In the genomic region with DNA sequence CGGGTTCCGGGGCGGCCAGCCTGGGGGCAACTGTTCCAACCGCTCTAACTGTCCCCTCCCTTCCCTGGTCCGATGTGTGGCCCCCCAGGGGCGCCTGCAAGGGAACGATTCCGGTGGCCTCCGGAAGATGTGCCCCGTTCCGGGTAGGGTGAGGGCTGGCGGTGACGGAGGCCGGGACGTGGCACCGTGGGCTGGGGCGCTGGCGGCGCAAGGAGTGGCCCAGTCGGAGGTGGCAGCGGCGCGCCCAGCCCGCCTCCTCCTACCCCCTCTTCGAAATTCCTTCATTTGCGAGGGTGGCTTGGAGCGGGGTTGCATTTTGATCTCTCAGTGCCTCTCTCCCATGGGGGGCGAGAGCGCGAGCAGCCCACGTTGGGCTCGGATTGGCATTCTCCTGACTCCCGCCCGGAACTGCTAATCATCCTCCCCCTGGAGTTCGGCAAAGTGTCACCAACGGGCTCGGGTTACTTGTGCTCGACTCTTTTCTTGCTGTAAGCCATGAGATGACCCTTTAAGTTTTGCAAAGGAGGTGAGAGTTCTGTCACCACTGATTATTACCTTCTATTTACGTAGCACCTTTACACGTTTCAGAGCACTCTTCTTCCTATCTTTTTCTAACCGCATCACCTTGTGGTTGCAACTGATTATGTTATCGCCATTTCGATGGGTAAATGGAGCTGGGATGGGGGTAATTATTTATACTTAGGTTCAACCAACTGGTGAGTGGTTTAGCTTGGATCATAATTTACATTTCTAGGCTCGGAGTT, we compare ENCODE assay signal across 8 cellular contexts. TPM values are rescaled to one million over a fixed set of nuclear protein-coding genes. Genes with fewer than 3 reads are reported as not detected.
A peak's percentile ranks its signal among the peaks of the same experiment; 100 is the strongest.
DNase-seq lines count a peak whose midpoint lies in the region; ATAC-seq and TF ChIP-seq lines count a peak whose summit lies in the region.

No MANE protein-coding gene starts in this region.

- ATAC-seq in GM18508 (IDR thresholded peaks at IDR 0.05; ENCODE audit: insufficient read depth, unreplicated experiment) (peak; percentile 24), HG03060 (IDR thresholded peaks at IDR 0.05; ENCODE audit: low read depth, unreplicated experiment) (peak; percentile 27)

- H3K4me3 ChIP-seq in epithelial cell of esophagus (ENCODE audit: low read length) = peak overlapping the region; percentile 94

- DNase-seq in NCI-H69 (lab: John Stamatoyannopoulos, UW) (peak; percentile 59), epithelial cell of esophagus (ENCODE audit: low read depth) (peak; percentile 66), mucosa of gallbladder (ENCODE audit: low spot score) (peak; percentile 54)
- DNase-seq in activated CD8-positive, alpha-beta memory T cell treated with anti-CD3 and anti-CD28 coated beads, Interleukin-2, amount 50 U/mL, for 24 hours (ENCODE audit: extremely low read depth) = peak; percentile 5
- DNase-seq in stimulated activated CD8-positive, alpha-beta memory T cell treated with anti-CD3 and anti-CD28 coated beads, Interleukin-4, amount 100 ng/mL, for 48 hours = peak; percentile 74

- H3K27ac ChIP-seq in 22Rv1 = peak overlapping the region; percentile 86

- 0 out of 2 replicates have a peak, but pooled peaks have one; percentile 10 for TF ChIP-seq CTCF in 22Rv1 (IDR thresholded peaks at IDR 0.05)
- TF ChIP-seq CTCF in epithelial cell of esophagus (IDR thresholded peaks at IDR 0.05; ENCODE audit: insufficient read depth, low read depth, low read length, missing control alignments) = no peak

RNA-seq across cellular contexts. Expression of a gene that starts 0.7 kb away (rescaled TPM):
- 60.0 TPM for total RNA-seq in mucosa of gallbladder

RNA-seq across cellular contexts. Expression of a gene that starts 38.7 kb away (rescaled TPM):
- not detected for total RNA-seq in mucosa of gallbladder

RNA-seq across cellular contexts. Expression of a gene that starts 53.4 kb away (rescaled TPM):
- total RNA-seq in mucosa of gallbladder = 1,147 TPM

Comparison
In these comparisons a context has a peak if more than half of its experiments do, and no peak if none do; other contexts are left out.
1. Peak in every context shown above with its lines: DNase-seq, ATAC-seq, H3K4me3 ChIP-seq and H3K27ac ChIP-seq.
2. DNase-seq: peak in every context shown above with its lines; median percentile 74 in stimulated activated CD8-positive, alpha-beta memory T cell treated with anti-CD3 and anti-CD28 coated beads, Interleukin-4, amount 100 ng/mL, for 48 hours; 66 in epithelial cell of esophagus; 59 in NCI-H69; 54 in mucosa of gallbladder; 5 in activated CD8-positive, alpha-beta memory T cell treated with anti-CD3 and anti-CD28 coated beads, Interleukin-2, amount 50 U/mL, for 24 hours.